16 cellular contexts compared by ENCODE assay signal in genomic region chr2:162234620-162235462, GRCh38. TPM values are rescaled to one million over a fixed set of nuclear protein-coding genes. Genes with fewer than 3 reads are reported as not detected.
A peak's percentile ranks its signal among the peaks of the same experiment; 100 is the strongest.
DNase-seq lines count a peak whose midpoint lies in the region; ATAC-seq lines count a peak whose summit lies in the region.
"Had no signal": no experiment of that assay in that cellular context is flagged by ENCODE, and none has a peak within 500 bp of the region (broad histone marks: within the 10 kb centered on the region; RNA-seq: fewer than 3 reads in every experiment).

No MANE protein-coding gene starts in this region.

- H3K27me3 Mint-ChIP-seq in stimulated activated naive CD8-positive, alpha-beta T cell treated with anti-CD3 and anti-CD28 coated beads, Interleukin-15, amount 100 ng/mL, for 72 hours: peaks cover 25% of the 10 kb centered on the region

- no peaks in the 10 kb centered on the region for H3K9me3 Mint-ChIP-seq in stimulated activated naive CD8-positive, alpha-beta T cell treated with anti-CD3 and anti-CD28 coated beads, Interleukin-15, amount 100 ng/mL, for 72 hours
- H3K9me3 Mint-ChIP-seq: CD8-positive, alpha-beta memory T cell had no signal

- no peaks in the 10 kb centered on the region for H3K36me3 ChIP-seq in neuronal stem cell (replicated peaks in 1 of 2; ENCODE audit: control insufficient read depth in 2 of 2, insufficient read depth in 2 of 2, low read length in 2 of 2)
- H3K36me3 ChIP-seq: BLaER1 had no signal

- H2AFZ ChIP-seq in neuronal stem cell (ENCODE audit: low read length): no peak overlapping the region

- H2BK120ac ChIP-seq in neuronal stem cell (ENCODE audit: low read depth, low read length): no peak overlapping the region

- DNase-seq in activated gamma-delta T cell (lab: John Stamatoyannopoulos, UW) (peak; percentile 13), activated gamma-delta T cell treated with Interleukin-2 at 50 U/mL for 16 hours (no peak), neuronal stem cell (ENCODE audit: low spot score) (no peak)
- no peak for DNase-seq in stimulated activated naive CD8-positive, alpha-beta T cell treated with anti-CD3 and anti-CD28 coated beads, Interleukin-15, amount 100 ng/mL, for 72 hours
- no peak for DNase-seq in stimulated activated naive CD8-positive, alpha-beta T cell treated with anti-CD3 and anti-CD28 coated beads, Interleukin-15, Interleukin-2, amounts not matched to agents 100 U/mL and 50 U/mL, for 24 hours
- DNase-seq: 8988T; AML-193; Caco-2; CD8-positive, alpha-beta memory T cell; DND-41; GDM1; GOT3; H9 had no signal

- peak overlapping the region; percentile 28 for H3K18ac ChIP-seq in neuronal stem cell (ENCODE audit: low read length)

- no CpG with 5 or more reads among the region's 38 CpGs for WGBS in neuronal stem cell (ENCODE audit: extremely low coverage in 2 of 2, insufficient read length in 2 of 2, insufficient replicate concordance in 1 of 2), 2 donors

- no peak overlapping the region for H3K4ac ChIP-seq in neuronal stem cell (ENCODE audit: low read length)

- H2AK5ac ChIP-seq in neuronal stem cell (ENCODE audit: low read depth, low read length): no peak overlapping the region

- H3K4me3 ChIP-seq in neuronal stem cell (ENCODE audit: low read length in 2 of 2): no peak overlapping the region
- H3K4me3 ChIP-seq: BLaER1 had no signal

- no peak overlapping the region for H3K14ac ChIP-seq in neuronal stem cell (ENCODE audit: low read length)

- H3K9ac ChIP-seq in neuronal stem cell (ENCODE audit: low read depth, low read length, poor library complexity): no peak overlapping the region
- H3K9ac ChIP-seq: BLaER1 had no signal

- no peak overlapping the region for H2BK15ac ChIP-seq in neuronal stem cell (ENCODE audit: low read length)

- no peaks in the 10 kb centered on the region for H3K27me3 ChIP-seq in neuronal stem cell (ENCODE audit: control insufficient read depth in 3 of 3, insufficient read depth in 3 of 3, low read depth in 1 of 3, low read length in 3 of 3)
- H3K27me3 ChIP-seq: BLaER1 had no signal

- H2BK5ac ChIP-seq in neuronal stem cell (ENCODE audit: low read length): no peak overlapping the region

- H3K9me3 ChIP-seq in neuronal stem cell (replicated peaks in 1 of 2; ENCODE audit: control insufficient read depth in 2 of 2, insufficient read depth in 1 of 2, low read depth in 1 of 2, low read length in 2 of 2): no peaks in the 10 kb centered on the region
- H3K9me3 ChIP-seq: Caco-2 had no signal

- no peak overlapping the region for H3K23ac ChIP-seq in neuronal stem cell (ENCODE audit: low read depth, low read length, poor library complexity)

- no peak overlapping the region for H4K8ac ChIP-seq in neuronal stem cell (ENCODE audit: low read depth, low read length)

- no peaks in the 10 kb centered on the region for H3K79me1 ChIP-seq in neuronal stem cell (ENCODE audit: low read depth, low read length)

- H3K27ac Mint-ChIP-seq in stimulated activated naive CD8-positive, alpha-beta T cell treated with anti-CD3 and anti-CD28 coated beads, Interleukin-15, amount 100 ng/mL, for 72 hours: no peak overlapping the region
- H3K27ac Mint-ChIP-seq: H9 had no signal

- no peaks in the 10 kb centered on the region for H3K4me1 ChIP-seq in neuronal stem cell (ENCODE audit: control insufficient read depth in 2 of 2, insufficient read depth in 1 of 2, low read depth in 1 of 2, low read length in 2 of 2)
- H3K4me1 ChIP-seq: BLaER1, Caco-2 had no signal

- peak; percentile 46 for ATAC-seq in stimulated activated naive CD8-positive, alpha-beta T cell treated with anti-CD3 and anti-CD28 coated beads, Interleukin-15, amount 100 ng/mL, for 72 hours
- no peak for ATAC-seq in stimulated activated naive CD8-positive, alpha-beta T cell treated with anti-CD3 and anti-CD28 coated beads, Interleukin-15, Interleukin-2, amounts not matched to agents 100 U/mL and 50 U/mL, for 24 hours
- ATAC-seq in HG02623 (IDR thresholded peaks at IDR 0.05; ENCODE audit: unreplicated experiment) (no peak), HG03354 (IDR thresholded peaks at IDR 0.05; ENCODE audit: poor library complexity, severe bottlenecking, unreplicated experiment) (no peak)

- H3K4me2 ChIP-seq in neuronal stem cell (ENCODE audit: insufficient read depth, low read length, poor library complexity, severe bottlenecking): no peak overlapping the region
- H3K4me2 ChIP-seq: BLaER1 had no signal

- H4K91ac ChIP-seq in neuronal stem cell (ENCODE audit: low read depth, low read length, poor library complexity): no peak overlapping the region

- H2BK12ac ChIP-seq in neuronal stem cell (ENCODE audit: low read length): peak overlapping the region; percentile 22

- no peak overlapping the region for H3K4me3 Mint-ChIP-seq in stimulated activated naive CD8-positive, alpha-beta T cell treated with anti-CD3 and anti-CD28 coated beads, Interleukin-15, amount 100 ng/mL, for 72 hours
- H3K4me3 Mint-ChIP-seq: CD8-positive, alpha-beta memory T cell; H9 had no signal

- no peak overlapping the region for H3K27ac ChIP-seq in neuronal stem cell (replicated peaks; ENCODE audit: low read length)
- H3K27ac ChIP-seq: BLaER1 had no signal

- no peaks in the 10 kb centered on the region for H3K4me1 Mint-ChIP-seq in stimulated activated naive CD8-positive, alpha-beta T cell treated with anti-CD3 and anti-CD28 coated beads, Interleukin-15, amount 100 ng/mL, for 72 hours
- H3K4me1 Mint-ChIP-seq: CD8-positive, alpha-beta memory T cell; H9 had no signal

RNA-seq across cellular contexts. Expression of gene FAP, which starts 8.4 kb away (rescaled TPM):
- 0.13 TPM for polyA plus RNA-seq in neuronal stem cell (2013, experiment 1 of 2)
- polyA plus RNA-seq in neuronal stem cell (2013, experiment 2 of 2): 0.28 TPM
- polyA plus RNA-seq: CD8-positive, alpha-beta memory T cell had no signal
